ENCODE assay signal across 10 cellular contexts in the genomic region with DNA sequence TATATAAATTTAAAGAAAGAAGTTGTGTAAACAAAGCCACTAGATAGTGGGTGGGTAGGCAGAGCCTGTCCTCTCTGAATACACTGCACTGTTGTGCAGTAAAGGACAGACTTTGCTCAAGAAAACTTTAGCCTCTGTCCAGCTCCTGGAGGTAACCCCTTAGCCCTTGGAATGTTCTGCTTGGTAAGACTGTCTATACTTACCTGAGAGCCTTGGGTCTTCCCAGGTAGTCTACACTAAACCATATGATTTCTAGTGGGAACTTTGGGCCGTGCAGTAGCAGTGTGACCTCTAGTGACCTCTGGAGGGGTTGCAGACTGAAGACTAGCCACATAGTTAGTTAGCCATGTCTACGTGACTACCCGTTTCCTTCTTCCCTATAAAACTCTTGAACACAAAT.
A peak's percentile ranks its signal among the peaks of the same experiment; 100 is the strongest.
DNase-seq lines count a peak whose midpoint lies in the region; TF ChIP-seq lines count a peak whose summit lies in the region.
"Had no signal": no experiment of that assay in that cellular context is flagged by ENCODE, and none has a peak within 500 bp of the region (broad histone marks: within the 10 kb centered on the region; RNA-seq: fewer than 3 reads in every experiment).

No MANE protein-coding gene starts in this region.

- no peaks in the 10 kb centered on the region for H3K4me1 Mint-ChIP-seq in activated CD4-positive, alpha-beta T cell treated with anti-CD3 and anti-CD28 coated beads, Interleukin-2, amount 10 ng/mL, durations not matched to agents 7 days and 5 days

- no peaks in the 10 kb centered on the region for H3K9me3 ChIP-seq in HAP-1
- no peaks in the 10 kb centered on the region for H3K9me3 ChIP-seq in effector memory CD4-positive, alpha-beta T cell (ENCODE audit: control insufficient read depth, low read length)

- POLR2A ChIA-PET in GM10248 (lab: Yijun Ruan, JAX): no interaction called here
- POLR2A ChIA-PET in activated CD4-positive, alpha-beta T cell treated with anti-CD3 and anti-CD28 coated beads, Interleukin-2, amount 10 ng/mL, durations not matched to agents 7 days and 5 days (lab: Charles Lee): no interaction called here

- no peaks in the 10 kb centered on the region for H3K4me1 ChIP-seq in HAP-1
- no peaks in the 10 kb centered on the region for H3K4me1 ChIP-seq in effector memory CD4-positive, alpha-beta T cell (ENCODE audit: control insufficient read depth, insufficient read depth, low read length, poor library complexity, severe bottlenecking)
- H3K4me1 ChIP-seq: breast epithelium had no signal

- H3K27ac ChIP-seq in effector memory CD4-positive, alpha-beta T cell (ENCODE audit: insufficient read depth, low read length, poor library complexity, severe bottlenecking): no peak overlapping the region
- H3K27ac ChIP-seq: breast epithelium had no signal

- CTCF ChIA-PET in GM10248 (lab: Yijun Ruan, JAX): no interaction called here
- CTCF ChIA-PET in activated CD4-positive, alpha-beta T cell treated with anti-CD3 and anti-CD28 coated beads, Interleukin-2, amount 10 ng/mL, durations not matched to agents 7 days and 5 days (lab: Charles Lee): no interaction called here

- H3K9me3 Mint-ChIP-seq in activated CD4-positive, alpha-beta T cell treated with anti-CD3 and anti-CD28 coated beads, Interleukin-2, amount 10 ng/mL, durations not matched to agents 7 days and 5 days: peaks cover 5% of the 10 kb centered on the region

- no peaks in the 10 kb centered on the region for H3K36me3 ChIP-seq in HAP-1 (replicated peaks)
- H3K36me3 ChIP-seq in effector memory CD4-positive, alpha-beta T cell (ENCODE audit: control insufficient read depth, insufficient read depth, low read length): no peaks in the 10 kb centered on the region
- H3K36me3 ChIP-seq: breast epithelium had no signal

- no peaks in the 10 kb centered on the region for H3K36me3 Mint-ChIP-seq in activated CD4-positive, alpha-beta T cell treated with anti-CD3 and anti-CD28 coated beads, Interleukin-2, amount 10 ng/mL, durations not matched to agents 7 days and 5 days (ENCODE audit: low read depth)

- no peak overlapping the region for H3K4me3 ChIP-seq in HAP-1
- no peak overlapping the region for H3K4me3 ChIP-seq in effector memory CD4-positive, alpha-beta T cell (ENCODE audit: insufficient read depth, low read depth, low read length, poor library complexity, severe bottlenecking)
- H3K4me3 ChIP-seq: breast epithelium had no signal

- DNase-seq in GM10248 (ENCODE audit: extremely low spot score) (no peak), HAP-1 (ENCODE audit: low spot score in 2 of 2) (peak; percentile 14 to 35), NCI-H82 (lab: John Stamatoyannopoulos, UW) (peak; percentile 39), iPS-NIHi11 (ENCODE audit: low spot score) (peak; percentile 61), NCI-H2227 treated with DMSO at 0.1 percent for 48 hours (lab: John Stamatoyannopoulos, UW) (no peak), globus pallidus (ENCODE audit: low spot score) (no peak)
- no peak for DNase-seq in effector memory CD4-positive, alpha-beta T cell
- DNase-seq in activated CD4-positive, alpha-beta T cell treated with anti-CD3 and anti-CD28 coated beads, Interleukin-2, amount 10 ng/mL, durations not matched to agents 7 days and 5 days: no peak
- DNase-seq: SW 1271 had no signal

- TF ChIP-seq CTCF in GM10248 (IDR thresholded peaks at IDR 0.05; ENCODE audit: control extremely low read depth, extremely low read depth, low read depth, missing control alignments): peak; percentile 37

- H3K4me3 Mint-ChIP-seq in activated CD4-positive, alpha-beta T cell treated with anti-CD3 and anti-CD28 coated beads, Interleukin-2, amount 10 ng/mL, durations not matched to agents 7 days and 5 days: no peak overlapping the region

- H3K27me3 Mint-ChIP-seq in activated CD4-positive, alpha-beta T cell treated with anti-CD3 and anti-CD28 coated beads, Interleukin-2, amount 10 ng/mL, durations not matched to agents 7 days and 5 days: no peaks in the 10 kb centered on the region

- no peak overlapping the region for H3K27ac Mint-ChIP-seq in activated CD4-positive, alpha-beta T cell treated with anti-CD3 and anti-CD28 coated beads, Interleukin-2, amount 10 ng/mL, durations not matched to agents 7 days and 5 days

- H3K27me3 ChIP-seq in HAP-1 (ENCODE audit: low read depth): no peaks in the 10 kb centered on the region
- no peaks in the 10 kb centered on the region for H3K27me3 ChIP-seq in effector memory CD4-positive, alpha-beta T cell (replicated peaks; ENCODE audit: control insufficient read depth, insufficient read depth, low read length, poor library complexity, severe bottlenecking)
- H3K27me3 ChIP-seq: breast epithelium had no signal

- in situ Hi-C loops in HAP-1 (cut with MboI; ENCODE audit: low sequenced_read_pairs): no loop called here

Comparison
In these comparisons a context has a peak if more than half of its experiments do, and no peak if none do; other contexts are left out.
1. DNase-seq: peak in HAP-1 (2 of 2), NCI-H82 (single experiment) and iPS-NIHi11 (single experiment); none in GM10248 (single experiment), NCI-H2227 treated with DMSO at 0.1 percent for 48 hours (single experiment), effector memory CD4-positive, alpha-beta T cell (0 of 3), activated CD4-positive, alpha-beta T cell treated with anti-CD3 and anti-CD28 coated beads, Interleukin-2, amount 10 ng/mL, durations not matched to agents 7 days and 5 days (single experiment) and globus pallidus (single experiment).